ENCODE assay signal across 1 cellular context in the genomic region with DNA sequence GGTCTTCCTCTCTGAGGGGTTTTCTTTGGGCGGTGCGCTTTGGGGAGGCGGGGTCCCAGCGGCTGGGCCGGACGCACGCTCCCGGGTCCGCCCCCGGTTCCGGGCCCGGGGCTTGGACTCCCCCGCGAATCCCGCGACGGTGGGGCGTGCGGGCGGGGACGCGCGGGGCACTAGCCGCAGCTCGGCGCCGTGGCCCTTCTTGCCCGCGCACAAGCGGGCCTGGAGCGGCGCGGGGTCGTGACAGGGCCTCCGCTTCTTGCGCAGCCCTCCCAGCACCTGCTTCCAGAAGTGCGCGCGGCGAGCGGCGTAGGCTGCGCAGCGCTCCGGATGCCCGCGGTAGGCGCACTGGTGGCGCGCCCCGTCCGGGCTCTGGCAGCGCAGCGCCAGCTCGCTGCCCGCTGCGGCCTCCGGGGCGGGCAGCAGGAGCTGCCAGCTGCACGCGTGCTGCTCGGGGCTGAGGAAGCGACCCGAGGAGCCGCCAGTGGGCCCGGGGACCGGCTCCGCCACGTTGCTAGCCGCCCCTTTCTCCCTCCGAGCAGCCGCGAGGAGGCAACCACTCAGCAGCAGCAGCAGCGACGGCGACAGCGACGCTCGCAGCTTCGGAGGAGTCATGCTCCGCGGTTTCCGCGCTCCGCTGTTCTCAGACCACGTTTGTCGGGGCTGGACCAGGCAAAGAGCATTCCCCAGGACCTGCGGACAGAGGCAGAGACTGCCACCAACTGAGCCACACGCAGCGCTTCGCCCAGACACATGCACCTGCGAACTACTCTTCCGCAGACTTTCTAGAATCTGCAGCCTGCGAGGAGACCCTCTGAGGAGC.
TF ChIP-seq lines count a peak whose summit lies in the region.

No MANE protein-coding gene starts in this region.

TF ChIP-seq in HepG2, 621 proteins besides CTCF, POLR2A, EP300 and RAD21 (continued from another document and continues in another):
- TF ChIP-seq, protein P1, sequence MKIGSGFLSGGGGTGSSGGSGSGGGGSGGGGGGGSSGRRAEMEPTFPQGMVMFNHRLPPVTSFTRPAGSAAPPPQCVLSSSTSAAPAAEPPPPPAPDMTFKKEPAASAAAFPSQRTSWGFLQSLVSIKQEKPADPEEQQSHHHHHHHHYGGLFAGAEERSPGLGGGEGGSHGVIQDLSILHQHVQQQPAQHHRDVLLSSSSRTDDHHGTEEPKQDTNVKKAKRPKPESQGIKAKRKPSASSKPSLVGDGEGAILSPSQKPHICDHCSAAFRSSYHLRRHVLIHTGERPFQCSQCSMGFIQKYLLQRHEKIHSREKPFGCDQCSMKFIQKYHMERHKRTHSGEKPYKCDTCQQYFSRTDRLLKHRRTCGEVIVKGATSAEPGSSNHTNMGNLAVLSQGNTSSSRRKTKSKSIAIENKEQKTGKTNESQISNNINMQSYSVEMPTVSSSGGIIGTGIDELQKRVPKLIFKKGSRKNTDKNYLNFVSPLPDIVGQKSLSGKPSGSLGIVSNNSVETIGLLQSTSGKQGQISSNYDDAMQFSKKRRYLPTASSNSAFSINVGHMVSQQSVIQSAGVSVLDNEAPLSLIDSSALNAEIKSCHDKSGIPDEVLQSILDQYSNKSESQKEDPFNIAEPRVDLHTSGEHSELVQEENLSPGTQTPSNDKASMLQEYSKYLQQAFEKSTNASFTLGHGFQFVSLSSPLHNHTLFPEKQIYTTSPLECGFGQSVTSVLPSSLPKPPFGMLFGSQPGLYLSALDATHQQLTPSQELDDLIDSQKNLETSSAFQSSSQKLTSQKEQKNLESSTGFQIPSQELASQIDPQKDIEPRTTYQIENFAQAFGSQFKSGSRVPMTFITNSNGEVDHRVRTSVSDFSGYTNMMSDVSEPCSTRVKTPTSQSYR (CRISPR knock-in tag; IDR thresholded peaks at IDR 0.05; ENCODE audit: borderline replicate concordance): peak; percentile 16; the same call in 1 of the 2 replicates
- TF ChIP-seq AGO1 (IDR thresholded peaks at IDR 0.05; ENCODE audit: low read depth, low read length, poor library complexity, severe bottlenecking) (peak; percentile 67), CEBPG (CRISPR knock-in tag; IDR thresholded peaks at IDR 0.05) (peak; percentile 35; the same call in 1 of the 2 replicates), CHD2 (IDR thresholded peaks at IDR 0.05; ENCODE audit: low read depth, low read length) (0 out of 2 replicates have a peak, but pooled peaks have one; percentile 20), BRD4 (CRISPR knock-in tag; IDR thresholded peaks at IDR 0.05) (peak; percentile 79), ZFP36L1 (CRISPR knock-in tag; IDR thresholded peaks at IDR 0.05) (peak; percentile 79; the same call in 1 of the 2 replicates), ZFP37 (CRISPR knock-in tag; IDR thresholded peaks at IDR 0.05; ENCODE audit: borderline replicate concordance) (peak; percentile 64; the same call in 1 of the 2 replicates), ZNF792 (CRISPR knock-in tag; IDR thresholded peaks at IDR 0.05) (0 out of 2 replicates have a peak, but pooled peaks have one; percentile 65), ZNF607 (CRISPR knock-in tag; IDR thresholded peaks at IDR 0.05; ENCODE audit: borderline replicate concordance) (peak; percentile 49; the same call in 1 of the 2 replicates), NFKB2 (CRISPR knock-in tag; IDR thresholded peaks at IDR 0.05; ENCODE audit: borderline replicate concordance) (peak; percentile 92; the same call in 1 of the 2 replicates), ZSCAN25 (CRISPR knock-in tag; IDR thresholded peaks at IDR 0.05) (no peak), ZNF879 (CRISPR knock-in tag; IDR thresholded peaks at IDR 0.05) (peak; percentile 88; the same call in 1 of the 2 replicates), ZNF333 (CRISPR knock-in tag; IDR thresholded peaks at IDR 0.05; ENCODE audit: borderline replicate concordance) (peak; percentile 58; the same call in 1 of the 2 replicates), ZFP90 (CRISPR knock-in tag; IDR thresholded peaks at IDR 0.05; ENCODE audit: borderline replicate concordance) (no peak; the same call in 1 of the 2 replicates), CENPT (CRISPR knock-in tag; IDR thresholded peaks at IDR 0.05; ENCODE audit: low read depth) (peak; percentile 75; the same call in 1 of the 2 replicates), POLR2AphosphoS5 (IDR thresholded peaks at IDR 0.05; ENCODE audit: low read depth, low read length) (peak; percentile 66), NFRKB (IDR thresholded peaks at IDR 0.05) (no peak), NRL (CRISPR knock-in tag; IDR thresholded peaks at IDR 0.05; ENCODE audit: borderline replicate concordance) (peak; percentile 86), SALL2 (CRISPR knock-in tag; IDR thresholded peaks at IDR 0.05) (no peak; the same call in 1 of the 2 replicates), ZNF468 (CRISPR knock-in tag; IDR thresholded peaks at IDR 0.05) (0 out of 2 replicates have a peak, but pooled peaks have one; percentile 25), ISL2 (CRISPR knock-in tag; IDR thresholded peaks at IDR 0.05) (no peak; the same call in 1 of the 2 replicates), FOXM1 (CRISPR knock-in tag; IDR thresholded peaks at IDR 0.05) (no peak), ZSCAN29 (CRISPR knock-in tag; conservative IDR thresholded peaks at IDR 0.05) (no peak; the same call in 1 of the 2 replicates), SETDB1 (CRISPR knock-in tag; IDR thresholded peaks at IDR 0.05; ENCODE audit: borderline replicate concordance) (no peak), SOX13 (IDR thresholded peaks at IDR 0.05) (no peak), SOX13 (CRISPR knock-in tag; conservative IDR thresholded peaks at IDR 0.05 in 1 of 2, IDR thresholded peaks at IDR 0.05 in 1 of 2) (peak in 1 of 2 experiments; percentile 38; a peak in 2 of 4 replicates), ZSCAN30 (CRISPR knock-in tag; IDR thresholded peaks at IDR 0.05) (no peak), ZNF230 (CRISPR knock-in tag; IDR thresholded peaks at IDR 0.05) (0 out of 2 replicates have a peak, but pooled peaks have one; percentile 57), ZNF441 (CRISPR knock-in tag; IDR thresholded peaks at IDR 0.05; ENCODE audit: borderline replicate concordance) (peak; percentile 73; the same call in 1 of the 2 replicates), SP140L (CRISPR knock-in tag; IDR thresholded peaks at IDR 0.05; ENCODE audit: borderline replicate concordance) (peak; percentile 86; the same call in 1 of the 2 replicates)
- TF ChIP-seq, protein P2, sequence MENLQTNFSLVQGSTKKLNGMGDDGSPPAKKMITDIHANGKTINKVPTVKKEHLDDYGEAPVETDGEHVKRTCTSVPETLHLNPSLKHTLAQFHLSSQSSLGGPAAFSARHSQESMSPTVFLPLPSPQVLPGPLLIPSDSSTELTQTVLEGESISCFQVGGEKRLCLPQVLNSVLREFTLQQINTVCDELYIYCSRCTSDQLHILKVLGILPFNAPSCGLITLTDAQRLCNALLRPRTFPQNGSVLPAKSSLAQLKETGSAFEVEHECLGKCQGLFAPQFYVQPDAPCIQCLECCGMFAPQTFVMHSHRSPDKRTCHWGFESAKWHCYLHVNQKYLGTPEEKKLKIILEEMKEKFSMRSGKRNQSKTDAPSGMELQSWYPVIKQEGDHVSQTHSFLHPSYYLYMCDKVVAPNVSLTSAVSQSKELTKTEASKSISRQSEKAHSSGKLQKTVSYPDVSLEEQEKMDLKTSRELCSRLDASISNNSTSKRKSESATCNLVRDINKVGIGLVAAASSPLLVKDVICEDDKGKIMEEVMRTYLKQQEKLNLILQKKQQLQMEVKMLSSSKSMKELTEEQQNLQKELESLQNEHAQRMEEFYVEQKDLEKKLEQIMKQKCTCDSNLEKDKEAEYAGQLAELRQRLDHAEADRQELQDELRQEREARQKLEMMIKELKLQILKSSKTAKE (CRISPR knock-in tag; IDR thresholded peaks at IDR 0.05; ENCODE audit: borderline replicate concordance): peak; percentile 43; the same call in 1 of the 2 replicates
- TF ChIP-seq, protein P3, sequence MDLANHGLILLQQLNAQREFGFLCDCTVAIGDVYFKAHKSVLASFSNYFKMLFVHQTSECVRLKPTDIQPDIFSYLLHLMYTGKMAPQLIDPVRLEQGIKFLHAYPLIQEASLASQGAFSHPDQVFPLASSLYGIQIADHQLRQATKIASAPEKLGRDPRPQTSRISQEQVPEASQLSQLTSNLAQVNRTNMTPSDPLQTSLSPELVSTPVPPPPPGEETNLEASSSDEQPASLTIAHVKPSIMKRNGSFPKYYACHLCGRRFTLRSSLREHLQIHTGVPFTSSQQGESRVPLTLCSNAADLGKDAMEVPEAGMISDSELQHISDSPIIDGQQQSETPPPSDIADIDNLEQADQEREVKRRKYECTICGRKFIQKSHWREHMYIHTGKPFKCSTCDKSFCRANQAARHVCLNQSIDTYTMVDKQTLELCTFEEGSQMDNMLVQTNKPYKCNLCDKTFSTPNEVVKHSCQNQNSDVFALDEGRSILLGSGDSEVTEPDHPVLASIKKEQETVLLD (CRISPR knock-in tag; IDR thresholded peaks at IDR 0.05; ENCODE audit: low read depth): peak; percentile 63
- TF ChIP-seq, protein P4, sequence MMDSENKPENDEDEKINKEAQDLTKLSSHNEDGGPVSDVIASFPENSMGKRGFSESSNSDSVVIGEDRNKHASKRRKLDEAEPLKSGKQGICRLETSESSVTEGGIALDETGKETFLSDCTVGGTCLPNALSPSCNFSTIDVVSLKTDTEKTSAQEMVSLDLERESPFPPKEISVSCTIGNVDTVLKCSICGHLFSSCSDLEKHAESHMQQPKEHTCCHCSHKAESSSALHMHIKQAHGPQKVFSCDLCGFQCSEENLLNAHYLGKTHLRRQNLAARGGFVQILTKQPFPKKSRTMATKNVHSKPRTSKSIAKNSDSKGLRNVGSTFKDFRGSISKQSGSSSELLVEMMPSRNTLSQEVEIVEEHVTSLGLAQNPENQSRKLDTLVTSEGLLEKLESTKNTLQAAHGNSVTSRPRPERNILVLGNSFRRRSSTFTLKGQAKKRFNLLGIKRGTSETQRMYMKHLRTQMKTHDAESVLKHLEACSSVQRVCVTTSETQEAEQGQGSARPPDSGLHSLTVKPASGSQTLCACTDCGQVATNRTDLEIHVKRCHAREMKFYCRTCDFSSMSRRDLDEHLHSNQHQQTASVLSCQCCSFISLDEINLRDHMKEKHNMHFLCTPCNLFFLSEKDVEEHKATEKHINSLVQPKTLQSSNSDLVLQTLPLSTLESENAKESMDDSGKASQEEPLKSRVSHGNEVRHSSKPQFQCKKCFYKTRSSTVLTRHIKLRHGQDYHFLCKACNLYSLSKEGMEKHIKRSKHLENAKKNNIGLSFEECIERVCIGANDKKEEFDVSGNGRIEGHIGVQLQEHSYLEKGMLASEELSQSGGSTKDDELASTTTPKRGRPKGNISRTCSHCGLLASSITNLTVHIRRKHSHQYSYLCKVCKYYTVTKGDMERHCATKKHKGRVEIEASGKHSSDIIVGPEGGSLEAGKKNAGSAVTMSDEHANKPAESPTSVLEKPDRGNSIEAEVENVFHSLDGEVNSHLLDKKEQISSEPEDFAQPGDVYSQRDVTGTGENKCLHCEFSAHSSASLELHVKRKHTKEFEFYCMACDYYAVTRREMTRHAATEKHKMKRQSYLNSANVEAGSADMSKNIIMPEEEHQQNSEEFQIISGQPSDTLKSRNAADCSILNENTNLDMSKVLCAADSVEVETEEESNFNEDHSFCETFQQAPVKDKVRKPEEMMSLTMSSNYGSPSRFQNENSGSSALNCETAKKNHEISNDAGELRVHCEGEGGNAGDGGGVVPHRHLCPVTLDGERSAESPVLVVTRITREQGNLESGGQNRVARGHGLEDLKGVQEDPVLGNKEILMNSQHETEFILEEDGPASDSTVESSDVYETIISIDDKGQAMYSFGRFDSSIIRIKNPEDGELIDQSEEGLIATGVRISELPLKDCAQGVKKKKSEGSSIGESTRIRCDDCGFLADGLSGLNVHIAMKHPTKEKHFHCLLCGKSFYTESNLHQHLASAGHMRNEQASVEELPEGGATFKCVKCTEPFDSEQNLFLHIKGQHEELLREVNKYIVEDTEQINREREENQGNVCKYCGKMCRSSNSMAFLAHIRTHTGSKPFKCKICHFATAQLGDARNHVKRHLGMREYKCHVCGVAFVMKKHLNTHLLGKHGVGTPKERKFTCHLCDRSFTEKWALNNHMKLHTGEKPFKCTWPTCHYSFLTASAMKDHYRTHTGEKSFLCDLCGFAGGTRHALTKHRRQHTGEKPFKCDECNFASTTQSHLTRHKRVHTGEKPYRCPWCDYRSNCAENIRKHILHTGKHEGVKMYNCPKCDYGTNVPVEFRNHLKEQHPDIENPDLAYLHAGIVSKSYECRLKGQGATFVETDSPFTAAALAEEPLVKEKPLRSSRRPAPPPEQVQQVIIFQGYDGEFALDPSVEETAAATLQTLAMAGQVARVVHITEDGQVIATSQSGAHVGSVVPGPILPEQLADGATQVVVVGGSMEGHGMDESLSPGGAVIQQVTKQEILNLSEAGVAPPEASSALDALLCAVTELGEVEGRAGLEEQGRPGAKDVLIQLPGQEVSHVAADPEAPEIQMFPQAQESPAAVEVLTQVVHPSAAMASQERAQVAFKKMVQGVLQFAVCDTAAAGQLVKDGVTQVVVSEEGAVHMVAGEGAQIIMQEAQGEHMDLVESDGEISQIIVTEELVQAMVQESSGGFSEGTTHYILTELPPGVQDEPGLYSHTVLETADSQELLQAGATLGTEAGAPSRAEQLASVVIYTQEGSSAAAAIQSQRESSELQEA (CRISPR knock-in tag; IDR thresholded peaks at IDR 0.05; ENCODE audit: not compliant biosample characterization): peak; percentile 42
- TF ChIP-seq, protein P5, sequence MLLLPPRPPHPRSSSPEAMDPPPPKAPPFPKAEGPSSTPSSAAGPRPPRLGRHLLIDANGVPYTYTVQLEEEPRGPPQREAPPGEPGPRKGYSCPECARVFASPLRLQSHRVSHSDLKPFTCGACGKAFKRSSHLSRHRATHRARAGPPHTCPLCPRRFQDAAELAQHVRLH (CRISPR knock-in tag; IDR thresholded peaks at IDR 0.05; ENCODE audit: borderline replicate concordance, low read depth): peak; percentile 62; the same call in 1 of the 2 replicates
- TF ChIP-seq, protein P6, sequence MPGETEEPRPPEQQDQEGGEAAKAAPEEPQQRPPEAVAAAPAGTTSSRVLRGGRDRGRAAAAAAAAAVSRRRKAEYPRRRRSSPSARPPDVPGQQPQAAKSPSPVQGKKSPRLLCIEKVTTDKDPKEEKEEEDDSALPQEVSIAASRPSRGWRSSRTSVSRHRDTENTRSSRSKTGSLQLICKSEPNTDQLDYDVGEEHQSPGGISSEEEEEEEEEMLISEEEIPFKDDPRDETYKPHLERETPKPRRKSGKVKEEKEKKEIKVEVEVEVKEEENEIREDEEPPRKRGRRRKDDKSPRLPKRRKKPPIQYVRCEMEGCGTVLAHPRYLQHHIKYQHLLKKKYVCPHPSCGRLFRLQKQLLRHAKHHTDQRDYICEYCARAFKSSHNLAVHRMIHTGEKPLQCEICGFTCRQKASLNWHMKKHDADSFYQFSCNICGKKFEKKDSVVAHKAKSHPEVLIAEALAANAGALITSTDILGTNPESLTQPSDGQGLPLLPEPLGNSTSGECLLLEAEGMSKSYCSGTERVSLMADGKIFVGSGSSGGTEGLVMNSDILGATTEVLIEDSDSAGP (CRISPR knock-in tag; IDR thresholded peaks at IDR 0.05; ENCODE audit: borderline replicate concordance): peak; percentile 62
- TF ChIP-seq, protein P7, sequence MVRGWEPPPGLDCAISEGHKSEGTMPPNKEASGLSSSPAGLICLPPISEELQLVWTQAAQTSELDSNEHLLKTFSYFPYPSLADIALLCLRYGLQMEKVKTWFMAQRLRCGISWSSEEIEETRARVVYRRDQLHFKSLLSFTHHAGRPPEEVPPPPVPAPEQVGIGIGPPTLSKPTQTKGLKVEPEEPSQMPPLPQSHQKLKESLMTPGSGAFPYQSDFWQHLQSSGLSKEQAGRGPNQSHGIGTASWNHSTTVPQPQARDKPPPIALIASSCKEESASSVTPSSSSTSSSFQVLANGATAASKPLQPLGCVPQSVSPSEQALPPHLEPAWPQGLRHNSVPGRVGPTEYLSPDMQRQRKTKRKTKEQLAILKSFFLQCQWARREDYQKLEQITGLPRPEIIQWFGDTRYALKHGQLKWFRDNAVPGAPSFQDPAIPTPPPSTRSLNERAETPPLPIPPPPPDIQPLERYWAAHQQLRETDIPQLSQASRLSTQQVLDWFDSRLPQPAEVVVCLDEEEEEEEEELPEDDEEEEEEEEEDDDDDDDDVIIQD (CRISPR knock-in tag; IDR thresholded peaks at IDR 0.05; ENCODE audit: low read depth): peak; percentile 80
